24 cellular contexts compared by ENCODE assay signal in genomic region chr7:21276471-21277035, GRCh38.
DNase-seq lines count a peak whose midpoint lies in the region; ATAC-seq and TF ChIP-seq lines count a peak whose summit lies in the region.
"Had no signal": no experiment of that assay in that cellular context is flagged by ENCODE, and none has a peak within 500 bp of the region (broad histone marks: within the 10 kb centered on the region; RNA-seq: fewer than 3 reads in every experiment).

No MANE protein-coding gene starts in this region.

- H3K79me2 ChIP-seq in H9 (ENCODE audit: insufficient read depth, low read length) (no peaks in the 10 kb centered on the region), mesendoderm (ENCODE audit: control insufficient read depth, insufficient read depth, low read length) (no peaks in the 10 kb centered on the region), smooth muscle cell (ENCODE audit: low read depth) (no peaks in the 10 kb centered on the region)

- H3K18ac ChIP-seq in H9 (ENCODE audit: insufficient read length, low read depth, low read length) = no peak overlapping the region
- H3K18ac ChIP-seq in mesendoderm (ENCODE audit: low read length) = no peak overlapping the region

- H3K79me1 ChIP-seq in H9 (ENCODE audit: insufficient read depth, low read depth, low read length, poor library complexity, severe bottlenecking) (no peaks in the 10 kb centered on the region), mesendoderm (ENCODE audit: low read length) (no peaks in the 10 kb centered on the region)

- H3K9me3 ChIP-seq in H9 (ENCODE audit: control insufficient read depth, low read depth, low read length) (no peaks in the 10 kb centered on the region), SJCRH30 (replicated peaks) (no peaks in the 10 kb centered on the region), smooth muscle cell (replicated peaks; ENCODE audit: low read depth) (no peaks in the 10 kb centered on the region)
- no peaks in the 10 kb centered on the region for H3K9me3 ChIP-seq in naive thymus-derived CD4-positive, alpha-beta T cell (ENCODE audit: control insufficient read depth in 2 of 3, low read length in 3 of 3)
- H3K9me3 ChIP-seq: Peyer's patch had no signal

- no CpG with 5 or more reads among the region's 5 CpGs for WGBS in H9 (ENCODE audit: extremely low coverage, insufficient read length, low lambda C conversion rate)
- no CpG with 5 or more reads among the region's 5 CpGs for WGBS in mesendoderm (ENCODE audit: extremely low coverage, insufficient coverage, low lambda C conversion rate)
- WGBS in smooth muscle cell (ENCODE audit: low lambda C conversion rate) = 67% methylated on average over 5 of the region's 5 CpGs

- H3K27ac ChIP-seq in H9 (ENCODE audit: insufficient read length, low read depth, low read length) = no peak overlapping the region
- H3K27ac ChIP-seq in SJCRH30 = no peak overlapping the region
- no peak overlapping the region for H3K27ac ChIP-seq in mesendoderm (ENCODE audit: low read depth, low read length)
- H3K27ac ChIP-seq in naive thymus-derived CD4-positive, alpha-beta T cell (ENCODE audit: low read depth, low read length) = no peak overlapping the region
- H3K27ac ChIP-seq in smooth muscle cell (ENCODE audit: low read depth) = no peak overlapping the region
- H3K27ac ChIP-seq: BLaER1 treated with 17β-estradiol and CSF1 and Interleukin-3, amounts not matched to agents 10 nM and 100 nM; GM23248; HL-60; Peyer's patch; SK-N-MC had no signal

- H3K27me3 Mint-ChIP-seq in H9 (ENCODE audit: low read depth) (no peaks in the 10 kb centered on the region), endothelial cell (ENCODE audit: unreplicated experiment) (no peaks in the 10 kb centered on the region)
- H3K27me3 Mint-ChIP-seq in naive thymus-derived CD4-positive, alpha-beta T cell = no peaks in the 10 kb centered on the region
- H3K27me3 Mint-ChIP-seq: CD4-positive, alpha-beta T cell had no signal

- DNase-seq in H9 (peak; percentile 39), SJCRH30 (peak; percentile 67 to 91), endothelial cell (ENCODE audit: low spot score) (peak; percentile 17), mesendoderm (peak; percentile 49), NCI-H2227 treated with DMSO at 0.1 percent for 48 hours (lab: John Stamatoyannopoulos, UW) (no peak), smooth muscle cell (lab: John Stamatoyannopoulos, UW; ENCODE audit: unreplicated experiment) (no peak), dermis blood vessel endothelial cell (no peak)
- no peak for DNase-seq in naive thymus-derived CD4-positive, alpha-beta T cell
- DNase-seq: AML-193; CD4-positive, alpha-beta T cell; DMS53; GM23248; HCEC 1CT; NCI-H1092 treated with DMSO at 0.1 percent for 48 hours; NCI-H1436; NCI-H187 treated with DMSO at 0.1 percent for 48 hours; NCI-H510A; NCI-H69; OCI-M1; Peyer's patch; SHP77 treated with DMSO at 0.1 percent for 48 hours had no signal

- H3T11ph ChIP-seq in H9 (ENCODE audit: low read length) = no peak overlapping the region

- no peak overlapping the region for H3K14ac ChIP-seq in H9 (ENCODE audit: insufficient read depth, low read length)

- H2BK120ac ChIP-seq in H9 (ENCODE audit: low read depth, low read length, poor library complexity, severe bottlenecking) (no peak overlapping the region), mesendoderm (ENCODE audit: low read depth, low read length) (no peak overlapping the region)

- H3K4ac ChIP-seq in H9 (ENCODE audit: low read depth, low read length) (no peak overlapping the region), mesendoderm (ENCODE audit: low read depth, low read length) (no peak overlapping the region)

- H4K8ac ChIP-seq in H9 (replicated peaks; ENCODE audit: insufficient read length, low read depth, low read length) (no peak overlapping the region), mesendoderm (ENCODE audit: low read depth, low read length) (no peak overlapping the region)

- H3K9ac ChIP-seq in H9 (ENCODE audit: extremely low read depth, insufficient read length, low read length) (no peak overlapping the region), mesendoderm (ENCODE audit: low read length) (no peak overlapping the region), smooth muscle cell (ENCODE audit: low read depth) (no peak overlapping the region)
- H3K9ac ChIP-seq: BLaER1 treated with 17β-estradiol and CSF1 and Interleukin-3, amounts not matched to agents 10 nM and 100 nM; GM23248 had no signal

- H3K23ac ChIP-seq in H9 (ENCODE audit: insufficient read length, low read depth, low read length) (no peak overlapping the region), mesendoderm (ENCODE audit: low read length) (no peak overlapping the region)

- H2BK5ac ChIP-seq in H9 (ENCODE audit: insufficient read length, low read length) (no peak overlapping the region), mesendoderm (ENCODE audit: low read length) (no peak overlapping the region)

- H3F3A ChIP-seq in smooth muscle cell (ENCODE audit: low read depth) = no peaks in the 10 kb centered on the region

- H2BK20ac ChIP-seq in H9 (ENCODE audit: low read depth, low read length, poor library complexity, severe bottlenecking) = no peak overlapping the region

- CTCF ChIA-PET in naive thymus-derived CD4-positive, alpha-beta T cell (lab: Charles Lee) = no interaction called here

- no peak for ATAC-seq in naive thymus-derived CD4-positive, alpha-beta T cell

- peaks cover 0 to 4% (median 0%) of the 10 kb centered on the region in 3 experiments; a peak in 1 of 7 replicates for H3K36me3 Mint-ChIP-seq in H9 (ENCODE audit: insufficient read depth in 1 of 3, low read depth in 3 of 3)
- no peaks in the 10 kb centered on the region for H3K36me3 Mint-ChIP-seq in endothelial cell (ENCODE audit: low read depth, unreplicated experiment)
- peaks cover 0 to 17% (median 0%) of the 10 kb centered on the region in 5 donors for H3K36me3 Mint-ChIP-seq in naive thymus-derived CD4-positive, alpha-beta T cell

- H3K9me3 Mint-ChIP-seq in H9 = 0 out of 5 replicates have a peak, but pooled peaks cover 0 to 3% of the 10 kb centered on the region in 2 experiments
- H3K9me3 Mint-ChIP-seq in endothelial cell (ENCODE audit: unreplicated experiment) = no peaks in the 10 kb centered on the region
- H3K9me3 Mint-ChIP-seq in naive thymus-derived CD4-positive, alpha-beta T cell = peaks cover 0 to 11% (median 0%) of the 10 kb centered on the region in 11 donors
- H3K9me3 Mint-ChIP-seq: CD4-positive, alpha-beta T cell had no signal

- no peak overlapping the region for H3K56ac ChIP-seq in H9 (ENCODE audit: insufficient read length, low read depth, low read length)
- no peak overlapping the region for H3K56ac ChIP-seq in mesendoderm (ENCODE audit: low read length)

- H4K5ac ChIP-seq in H9 (ENCODE audit: insufficient read length, low read depth, low read length) (no peak overlapping the region), mesendoderm (ENCODE audit: low read length) (no peak overlapping the region)

- H3K4me3 Mint-ChIP-seq in H9 (no peak overlapping the region), endothelial cell (ENCODE audit: unreplicated experiment) (no peak overlapping the region)
- no peak overlapping the region for H3K4me3 Mint-ChIP-seq in naive thymus-derived CD4-positive, alpha-beta T cell
- H3K4me3 Mint-ChIP-seq: CD4-positive, alpha-beta T cell had no signal

- no peak overlapping the region for H4K91ac ChIP-seq in H9 (ENCODE audit: insufficient read length, low read depth, low read length)

- peaks cover 9 to 12% of the 10 kb centered on the region in 2 experiments for H3K4me1 Mint-ChIP-seq in H9
- H3K4me1 Mint-ChIP-seq in endothelial cell (ENCODE audit: unreplicated experiment) = peaks cover 8% of the 10 kb centered on the region
- peaks cover 0 to 11% (median 0%) of the 10 kb centered on the region in 7 donors for H3K4me1 Mint-ChIP-seq in naive thymus-derived CD4-positive, alpha-beta T cell

- H3K4me2 ChIP-seq in H9 (ENCODE audit: insufficient read depth, insufficient read length, low read length) (no peak overlapping the region), mesendoderm (ENCODE audit: low read length) (no peak overlapping the region), smooth muscle cell (no peak overlapping the region)
- H3K4me2 ChIP-seq: BLaER1 treated with 17β-estradiol and CSF1 and Interleukin-3, amounts not matched to agents 10 nM and 100 nM had no signal

- H4K20me1 ChIP-seq in H9 (ENCODE audit: control insufficient read depth, insufficient read depth, insufficient read length) (no peaks in the 10 kb centered on the region), smooth muscle cell (ENCODE audit: low read depth) (no peaks in the 10 kb centered on the region)
- H4K20me1 ChIP-seq: BLaER1 treated with 17β-estradiol and CSF1 and Interleukin-3, amounts not matched to agents 10 nM and 100 nM had no signal

- H2BK15ac ChIP-seq in H9 (ENCODE audit: low read depth, low read length) (no peak overlapping the region), mesendoderm (replicated peaks; ENCODE audit: low read depth) (no peak overlapping the region)

- H3K23me2 ChIP-seq in H9 (ENCODE audit: insufficient read length, low read depth, low read length, poor library complexity, severe bottlenecking) = no peaks in the 10 kb centered on the region

- POLR2A ChIA-PET in naive thymus-derived CD4-positive, alpha-beta T cell (lab: Charles Lee) = no interaction called here

- H3K4me3 ChIP-seq in SJCRH30 (no peak overlapping the region), mesendoderm (ENCODE audit: low read length) (no peak overlapping the region), smooth muscle cell (no peak overlapping the region)
- no peak overlapping the region for H3K4me3 ChIP-seq in naive thymus-derived CD4-positive, alpha-beta T cell (ENCODE audit: low read length)
- H3K4me3 ChIP-seq: BLaER1 treated with 17β-estradiol and CSF1 and Interleukin-3, amounts not matched to agents 10 nM and 100 nM; GM23248; Peyer's patch; SK-N-MC had no signal

- H3K4me1 ChIP-seq in H9 (ENCODE audit: insufficient read depth, low read length) (peaks cover 2% of the 10 kb centered on the region; the same call in 1 of the 2 replicates), SJCRH30 (peaks cover 11% of the 10 kb centered on the region), mesendoderm (ENCODE audit: control insufficient read depth, low read depth, low read length) (no peaks in the 10 kb centered on the region), smooth muscle cell (ENCODE audit: low read depth) (no peaks in the 10 kb centered on the region)
- no peaks in the 10 kb centered on the region for H3K4me1 ChIP-seq in naive thymus-derived CD4-positive, alpha-beta T cell (ENCODE audit: control insufficient read depth in 2 of 2, insufficient read depth in 2 of 2, low read length in 2 of 2)
- H3K4me1 ChIP-seq: Peyer's patch had no signal

- H2AFZ ChIP-seq in H9 (ENCODE audit: low read length) (peak overlapping the region; percentile 83), smooth muscle cell (ENCODE audit: low read depth) (no peak overlapping the region)
- H2AFZ ChIP-seq: GM23248 had no signal

- H3K27me3 ChIP-seq in H9 (ENCODE audit: insufficient read depth, low read length) (no peaks in the 10 kb centered on the region), SJCRH30 (no peaks in the 10 kb centered on the region), mesendoderm (ENCODE audit: insufficient read depth, low read length, poor library complexity) (no peaks in the 10 kb centered on the region), smooth muscle cell (ENCODE audit: low read depth) (no peaks in the 10 kb centered on the region)
- H3K27me3 ChIP-seq in naive thymus-derived CD4-positive, alpha-beta T cell (ENCODE audit: control insufficient read depth in 2 of 2, insufficient read depth in 2 of 2, low read length in 2 of 2) = no peaks in the 10 kb centered on the region
- H3K27me3 ChIP-seq: BLaER1 treated with 17β-estradiol and CSF1 and Interleukin-3, amounts not matched to agents 10 nM and 100 nM; Peyer's patch had no signal

- TF ChIP-seq CTCF in H9 (conservative IDR thresholded peaks at IDR 0.05) (no peak), endothelial cell (IDR thresholded peaks at IDR 0.05; ENCODE audit: unreplicated experiment) (no peak), smooth muscle cell (IDR thresholded peaks at IDR 0.05; ENCODE audit: borderline replicate concordance, insufficient read depth, poor library complexity, severe bottlenecking) (no peak)

- no peak overlapping the region for H2BK12ac ChIP-seq in H9 (ENCODE audit: insufficient read length, low read depth, low read length)

- intact Hi-C loops in naive thymus-derived CD4-positive, alpha-beta T cell (cut with micrococcal nuclease) = no loop called here

- no peak overlapping the region for H2AK5ac ChIP-seq in H9 (ENCODE audit: insufficient read length, low read length)
- no peak overlapping the region for H2AK5ac ChIP-seq in mesendoderm (ENCODE audit: low read length)

- H3K27ac Mint-ChIP-seq in H9 (peak overlapping the region in 2 of 3 experiments; percentile 59 to 76; a peak in 2 of 7 replicates), endothelial cell (ENCODE audit: unreplicated experiment) (peak overlapping the region; percentile 87)
- no peak overlapping the region for H3K27ac Mint-ChIP-seq in naive thymus-derived CD4-positive, alpha-beta T cell
- H3K27ac Mint-ChIP-seq: CD4-positive, alpha-beta T cell had no signal

- H3K36me3 ChIP-seq in SJCRH30 (no peaks in the 10 kb centered on the region), mesendoderm (ENCODE audit: control insufficient read depth, insufficient read depth, low read length) (no peaks in the 10 kb centered on the region), smooth muscle cell (ENCODE audit: low read depth) (no peaks in the 10 kb centered on the region)
- H3K36me3 ChIP-seq in naive thymus-derived CD4-positive, alpha-beta T cell (ENCODE audit: control insufficient read depth in 2 of 3, insufficient read depth in 3 of 3, low read length in 3 of 3) = no peaks in the 10 kb centered on the region
- H3K36me3 ChIP-seq: BLaER1 treated with 17β-estradiol and CSF1 and Interleukin-3, amounts not matched to agents 10 nM and 100 nM; Peyer's patch had no signal

Comparison
In these comparisons a context has a peak if more than half of its experiments do, and no peak if none do; other contexts are left out.
1. DNase-seq: peak in H9 (single experiment), SJCRH30 (2 of 2), endothelial cell (single experiment) and mesendoderm (single experiment); none in NCI-H2227 treated with DMSO at 0.1 percent for 48 hours (single experiment), naive thymus-derived CD4-positive, alpha-beta T cell (0 of 9), smooth muscle cell (single experiment) and dermis blood vessel endothelial cell (single experiment).
2. H3K27ac Mint-ChIP-seq: peak in H9 (2 of 3) and endothelial cell (single experiment); none in naive thymus-derived CD4-positive, alpha-beta T cell (0 of 9).